ENCODE assay signal across 23 cellular contexts in genomic region chr5:169283887-169284286, GRCh38. TPM values are rescaled to one million over a fixed set of nuclear protein-coding genes. Genes with fewer than 3 reads are reported as not detected.
"Had no signal": no experiment of that assay in that cellular context is flagged by ENCODE, and none has a peak within 500 bp of the region (broad histone marks: within the 10 kb centered on the region; RNA-seq: fewer than 3 reads in every experiment).

No MANE protein-coding gene starts in this region.

- DNase-seq: colonic mucosa; cortex of kidney; dermis blood vessel endothelial cell; dorsolateral prefrontal cortex; effector CD4-positive, alpha-beta T cell; effector CD8-positive, alpha-beta T cell; effector memory CD4-positive, alpha-beta T cell; effector memory CD8-positive, alpha-beta T cell; endodermal cell; erythroblast; esophagus squamous epithelium; foreskin fibroblast; foreskin keratinocyte; foreskin melanocyte; gastrocnemius medialis; glutamatergic neuron; head of caudate nucleus; heart left ventricle had no signal

- H3K9me3 ChIP-seq: colonic mucosa, gastrocnemius medialis had no signal

- H3K27ac ChIP-seq: colonic mucosa, coronary artery, dorsolateral prefrontal cortex, epithelial cell of prostate, esophagus squamous epithelium, foreskin keratinocyte, gastrocnemius medialis, heart left ventricle had no signal

- H3K4me3 ChIP-seq: colonic mucosa, coronary artery, dorsolateral prefrontal cortex, esophagus muscularis mucosa, esophagus squamous epithelium, gastrocnemius medialis, gastroesophageal sphincter, heart left ventricle had no signal

- H3K4me1 ChIP-seq: colonic mucosa, foreskin keratinocyte, gastrocnemius medialis had no signal

- H3K36me3 ChIP-seq: colonic mucosa, esophagus muscularis mucosa, esophagus squamous epithelium, gastrocnemius medialis, gastroesophageal sphincter, heart left ventricle had no signal

- H3K27me3 ChIP-seq: colonic mucosa, esophagus muscularis mucosa, foreskin keratinocyte, gastrocnemius medialis, gastroesophageal sphincter, heart left ventricle had no signal

RNA-seq across cellular contexts. Expression of gene SLIT3, which starts 17.1 kb away (rescaled TPM):
- total RNA-seq: dermis blood vessel endothelial cell, dermis microvascular lymphatic vessel endothelial cell had no signal
